Comparison of ENCODE assay signal across 15 cellular contexts in the genomic region with DNA sequence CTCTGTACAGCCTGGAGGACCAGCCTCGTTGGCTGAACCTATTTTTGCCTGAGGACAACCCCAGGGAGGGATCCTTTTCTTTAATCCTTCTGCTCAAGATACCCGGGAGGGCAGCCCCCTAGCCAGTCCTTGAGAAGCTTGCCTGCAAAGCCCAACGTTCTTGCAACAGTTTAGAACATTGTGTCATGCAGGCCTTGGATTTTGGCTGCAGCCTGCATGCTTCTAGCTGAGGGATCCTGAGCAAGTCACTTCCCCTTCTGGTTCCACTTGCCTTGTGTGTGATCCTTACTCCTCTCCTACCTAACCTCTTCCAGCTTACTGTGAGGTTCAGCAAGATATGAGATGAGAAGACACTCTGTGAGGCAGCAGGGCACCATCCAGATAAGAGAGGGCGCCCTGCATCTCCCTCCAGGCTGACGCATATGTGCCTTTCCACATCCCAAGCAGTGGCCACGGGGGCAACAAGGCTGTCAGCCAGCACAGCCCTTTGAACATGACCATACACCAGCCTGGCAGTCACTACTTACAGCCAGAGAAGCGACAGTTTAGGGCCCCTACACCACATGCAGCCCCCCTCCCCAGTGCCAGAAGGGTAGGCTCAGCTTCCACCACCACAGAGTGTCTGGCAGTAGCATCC.
DNase-seq lines count a peak whose midpoint lies in the region; ATAC-seq and TF ChIP-seq lines count a peak whose summit lies in the region.
"Had no signal": no experiment of that assay in that cellular context is flagged by ENCODE, and none has a peak within 500 bp of the region (broad histone marks: within the 10 kb centered on the region; RNA-seq: fewer than 3 reads in every experiment).

No MANE protein-coding gene starts in this region.

- TF ChIP-seq CTCF in HL-60 (IDR thresholded peaks at IDR 0.05; ENCODE audit: insufficient read depth, low read length) (no peak), spleen (IDR thresholded peaks at IDR 0.05 in 8 of 11, conservative IDR thresholded peaks at IDR 0.05 in 3 of 11) (no peak)

- H3K27me3 ChIP-seq in HL-60 (ENCODE audit: insufficient read depth, poor library complexity, severe bottlenecking) (no peaks in the 10 kb centered on the region), spleen (replicated peaks in 1 of 7) (no peaks in the 10 kb centered on the region)
- H3K27me3 ChIP-seq: heart right ventricle had no signal

- ATAC-seq in left lobe of liver, result peak; percentile 6
- ATAC-seq: activated CD4-positive, CD25-positive, alpha-beta regulatory T cell treated with anti-CD3 and anti-CD28 coated beads, Interleukin-2, amount 50 U/mL, for 24 hours; Panc1 had no signal

- intact Hi-C loops in spleen (cut with DNase I; ENCODE audit: low total_unique reads), result no loop called here

- no peak overlapping the region for H3K4me3 ChIP-seq in HL-60 (replicated peaks; ENCODE audit: insufficient read depth, low read length)
- H3K4me3 ChIP-seq in spleen, result no peak overlapping the region
- H3K4me3 ChIP-seq: heart right ventricle had no signal

- DNase-seq in HL-60 (ENCODE audit: low read depth in 1 of 2, low spot score in 1 of 2) (peak; percentile 76 to 84), NOMO-1 treated with dmso at 0.1 percent for 144 hours (lab: John Stamatoyannopoulos, UW; ENCODE audit: unreplicated experiment) (peak; percentile 11), left lobe of liver (ENCODE audit: low spot score) (no peak), spleen (no peak), H4 (ENCODE audit: low spot score) (no peak), T-helper 1 cell (no peak)
- no peak for DNase-seq in stimulated activated naive CD4-positive, alpha-beta T cell (lab: John Stamatoyannopoulos, UW)
- DNase-seq: activated CD8-positive, alpha-beta memory T cell treated with anti-CD3 and anti-CD28 coated beads, Interleukin-2, amount 50 U/mL, for 4 hours; activated naive CD4-positive, alpha-beta T cell treated with anti-CD3 and anti-CD28 coated beads, Interleukin-2, amount 10 ng/mL, durations not matched to agents 7 days and 5 days; dermis blood vessel endothelial cell; NCI-H1436 had no signal

- no peaks in the 10 kb centered on the region for H3K9me3 ChIP-seq in spleen
- H3K9me3 ChIP-seq: heart right ventricle had no signal

- H3K36me3 ChIP-seq in spleen, result no peaks in the 10 kb centered on the region

- H3K27ac ChIP-seq in HL-60 (replicated peaks) (peak overlapping the region; percentile 74), spleen (peak overlapping the region in 6 of 8 donors; percentile 9 to 76 (median 60))
- H3K27ac ChIP-seq: KMS-11 had no signal

- TF ChIP-seq POLR2A in spleen (IDR thresholded peaks at IDR 0.05), result no peak

- H3K4me1 ChIP-seq in spleen, result peaks cover 0 to 54% (median 11%) of the 10 kb centered on the region in 6 donors

- 61 to 86% (median 67%) methylated on average over 7 of the region's 7 CpGs for WGBS in spleen, 5 donors

Comparison
In these comparisons a context has a peak if more than half of its experiments do, and no peak if none do; other contexts are left out.
1. DNase-seq: peak in HL-60 (2 of 2) and NOMO-1 treated with dmso at 0.1 percent for 144 hours (single experiment); none in left lobe of liver (single experiment), spleen (single experiment), H4 (single experiment), T-helper 1 cell (0 of 5) and stimulated activated naive CD4-positive, alpha-beta T cell (0 of 6).